13 cellular contexts compared by ENCODE assay signal in genomic region chr7:151592868-151593486, GRCh38.
DNase-seq lines count a peak whose midpoint lies in the region; ATAC-seq and TF ChIP-seq lines count a peak whose summit lies in the region.
"Had no signal": no experiment of that assay in that cellular context is flagged by ENCODE, and none has a peak within 500 bp of the region (broad histone marks: within the 10 kb centered on the region; RNA-seq: fewer than 3 reads in every experiment).

No MANE protein-coding gene starts in this region.

- no peaks in the 10 kb centered on the region for H3K27me3 ChIP-seq in IMR-90 (ENCODE audit: control insufficient read depth, insufficient read depth, low read length)

- H3K18ac ChIP-seq in IMR-90 (ENCODE audit: low read depth, low read length), result peak overlapping the region; percentile 68

- H4K91ac ChIP-seq in IMR-90 (ENCODE audit: insufficient read depth, low read depth, low read length), result peak overlapping the region; percentile 22; the same call in 1 of the 2 replicates

- H3K4me3 Mint-ChIP-seq in activated T-cell treated with anti-CD3 and anti-CD28 coated beads, Interleukin-2, amount 50 U/mL, for 4 hours, result no peak overlapping the region
- H3K4me3 Mint-ChIP-seq: CD8-positive, alpha-beta T cell had no signal

- H4K20me1 ChIP-seq in IMR-90 (ENCODE audit: insufficient read depth, low read length), result no peaks in the 10 kb centered on the region

- no peaks in the 10 kb centered on the region for H3K27me3 Mint-ChIP-seq in activated T-cell treated with anti-CD3 and anti-CD28 coated beads, Interleukin-2, amount 50 U/mL, for 4 hours (ENCODE audit: low read depth)

- H3K36me3 Mint-ChIP-seq in activated T-cell treated with anti-CD3 and anti-CD28 coated beads, Interleukin-2, amount 50 U/mL, for 4 hours (ENCODE audit: insufficient read depth), result peaks cover 11% of the 10 kb centered on the region

- H3K4me2 ChIP-seq in IMR-90 (ENCODE audit: low read depth, low read length), result no peak overlapping the region; the same call in 1 of the 2 replicates

- POLR2A ChIA-PET in IMR-90 (lab: Charles Lee; ENCODE audit: unreplicated experiment), result no interaction called here

- H2BK5ac ChIP-seq in IMR-90 (ENCODE audit: low read depth, low read length, poor library complexity, severe bottlenecking), result peak overlapping the region; percentile 70

- TF ChIP-seq CTCF in IMR-90 (conservative IDR thresholded peaks at IDR 0.05; ENCODE audit: low read depth, low read length), result no peak
- no peak for TF ChIP-seq CTCF in coronary artery (IDR thresholded peaks at IDR 0.05)
- TF ChIP-seq CTCF in GM20000 (IDR thresholded peaks at IDR 0.05; ENCODE audit: extremely low read depth, missing control alignments), result no peak

- H3K9me3 ChIP-seq in IMR-90 (ENCODE audit: control insufficient read depth, insufficient read depth, low read length), result no peaks in the 10 kb centered on the region

- H3K79me1 ChIP-seq in IMR-90 (ENCODE audit: low read depth in 1 of 2, low read length in 2 of 2), result peaks cover 10 to 48% of the 10 kb centered on the region in 2 experiments; a peak in 3 of 4 replicates

- H3K4ac ChIP-seq in IMR-90 (ENCODE audit: low read depth, low read length), result peak overlapping the region; percentile 5; the same call in 1 of the 2 replicates

- peak overlapping the region; percentile 55 for H3K27ac ChIP-seq in IMR-90 (ENCODE audit: insufficient read depth, low read length)
- H3K27ac ChIP-seq in coronary artery, result peak overlapping the region in 1 of 2 donors; percentile 16

- WGBS in IMR-90 (ENCODE audit: extremely low coverage in 2 of 2, insufficient read length in 1 of 2), 2 experiments, result 77% methylated on average over 9 of the region's 12 CpGs; no CpG with 5 or more reads in 1 of the 2 experiments

- peak; percentile 85 for DNase-seq in AG08396 (ENCODE audit: low spot score)
- DNase-seq in IMR-90, result peak; percentile 96
- peak; percentile 58 for DNase-seq in coronary artery (ENCODE audit: low spot score)
- peak; percentile 26 to 96 for DNase-seq in lung microvascular endothelial cell (ENCODE audit: low read depth in 2 of 2)
- no peak for DNase-seq in NOMO-1 (lab: John Stamatoyannopoulos, UW; ENCODE audit: unreplicated experiment in 2 of 2)
- no peak for DNase-seq in activated T-cell treated with anti-CD3 and anti-CD28 coated beads, Interleukin-2, amount 50 U/mL, for 4 hours
- no peak for DNase-seq in GM20000 (ENCODE audit: low spot score)
- DNase-seq: CD8-positive, alpha-beta T cell; central memory CD4-positive, alpha-beta T cell; NCI-H1694 treated with DMSO at 0.1 percent for 48 hours; OCI-M1; stimulated activated CD4-positive, alpha-beta T cell treated with anti-CD3 and anti-CD28 coated beads, Interleukin-12 subunit alpha, Interleukin-12 subunit beta, amount 100 ng/mL, for 4 hours had no signal

- no peak overlapping the region for H3K14ac ChIP-seq in IMR-90 (replicated peaks; ENCODE audit: low read depth, low read length)

- no peak overlapping the region for H2AFZ ChIP-seq in IMR-90 (replicated peaks; ENCODE audit: low read length, poor library complexity)

- no peak overlapping the region for H3K4me3 ChIP-seq in IMR-90 (ENCODE audit: insufficient read depth, low read depth, low read length)
- no peak overlapping the region for H3K4me3 ChIP-seq in coronary artery

- ATAC-seq in IMR-90 (ENCODE audit: low read depth) (peak; percentile 92), GM19463 (IDR thresholded peaks at IDR 0.05; ENCODE audit: unreplicated experiment) (no peak)
- no peak for ATAC-seq in activated T-cell treated with anti-CD3 and anti-CD28 coated beads, Interleukin-2, amount 50 U/mL, for 4 hours
- ATAC-seq: CD8-positive, alpha-beta T cell had no signal

- H3K56ac ChIP-seq in IMR-90 (ENCODE audit: extremely low read depth, insufficient read depth, low read length), result no peak overlapping the region

- H3K23ac ChIP-seq in IMR-90 (ENCODE audit: low read depth, low read length), result no peak overlapping the region

- dilution Hi-C loops in IMR-90 (cut with HindIII; ENCODE audit: low sequenced_read_pairs, unreplicated experiment), result no loop called here

- peak overlapping the region; percentile 7 to 14; a peak in 1 of 4 replicates for H4K8ac ChIP-seq in IMR-90 (ENCODE audit: low read depth in 2 of 2, low read length in 2 of 2)

- 0 out of 2 replicates have a peak overlapping the region, but pooled peaks have one; percentile 93 for H2BK20ac ChIP-seq in IMR-90 (ENCODE audit: low read depth, low read length)

- CTCF ChIA-PET in IMR-90 (lab: Yijun Ruan, JAX), result interaction anchor here (0.5 kb wide), 1 partner anchor 87 kb away, joined by 3 read pairs; no protein-coding TSS in a partner anchor

- H2BK15ac ChIP-seq in IMR-90 (ENCODE audit: low read depth, low read length), result 0 out of 3 replicates have a peak overlapping the region, but pooled peaks have one; percentile 45

- H2AK5ac ChIP-seq in IMR-90 (ENCODE audit: low read depth, low read length), result no peak overlapping the region

- H3K4me1 Mint-ChIP-seq in activated T-cell treated with anti-CD3 and anti-CD28 coated beads, Interleukin-2, amount 50 U/mL, for 4 hours (ENCODE audit: low read depth), result peaks cover 13% of the 10 kb centered on the region

- no peak for TF ChIP-seq POLR2A in IMR-90 (IDR thresholded peaks at IDR 0.05; ENCODE audit: low read depth, low read length)

- peak overlapping the region; percentile 4 for H4K5ac ChIP-seq in IMR-90 (ENCODE audit: low read depth, low read length)

- intact Hi-C loops in IMR-90 (cut with micrococcal nuclease), result no loop called here

- H3K36me3 ChIP-seq in IMR-90 (ENCODE audit: control insufficient read depth, insufficient read depth, low read length), result 0 out of 2 replicates have a peak, but pooled peaks cover 1% of the 10 kb centered on the region

- no peaks in the 10 kb centered on the region for H3K9me3 Mint-ChIP-seq in activated T-cell treated with anti-CD3 and anti-CD28 coated beads, Interleukin-2, amount 50 U/mL, for 4 hours
- H3K9me3 Mint-ChIP-seq: CD8-positive, alpha-beta T cell had no signal

- in situ Hi-C loops in IMR-90 (cut with MboI; ENCODE audit: low sequenced_read_pairs), result no loop called here

- no TSS peak for BruUV-seq in IMR-90 (replicated peaks; lab: Mats Ljungman, UMichigan)

- no peak overlapping the region for H3K9ac ChIP-seq in IMR-90 (ENCODE audit: low read depth, low read length)

- H2AK9ac ChIP-seq in IMR-90 (replicated peaks; ENCODE audit: low read depth, low read length, poor library complexity), result no peak overlapping the region

- peak overlapping the region; percentile 96 for H2BK120ac ChIP-seq in IMR-90 (ENCODE audit: low read depth, low read length)

- H3K4me1 ChIP-seq in IMR-90 (ENCODE audit: control insufficient read depth, insufficient read depth, low read length), result peaks cover 8% of the 10 kb centered on the region

- H3K9me1 ChIP-seq in IMR-90 (ENCODE audit: insufficient read depth, low read length), result peaks cover 8% of the 10 kb centered on the region

- TF ChIP-seq RAD21 in IMR-90 (IDR thresholded peaks at IDR 0.05; ENCODE audit: low read length), result no peak; the same call in 1 of the 2 replicates

TF ChIP-seq in IMR-90, 13 proteins besides CTCF, POLR2A, EP300 and RAD21:
- TF ChIP-seq NFE2L2 (IDR thresholded peaks at IDR 0.05; ENCODE audit: low read depth, low read length), result 0 out of 2 replicates have a peak, but pooled peaks have one; percentile 34
- peak; percentile 22; the same call in 1 of the 2 replicates for TF ChIP-seq BHLHE40 (IDR thresholded peaks at IDR 0.05; ENCODE audit: low read depth, low read length)
- peak; percentile 29 for TF ChIP-seq RCOR1 (IDR thresholded peaks at IDR 0.05; ENCODE audit: insufficient replicate concordance, low read length)
- no peak for TF ChIP-seq USF2 (IDR thresholded peaks at IDR 0.05; ENCODE audit: low read depth, low read length)
- TF ChIP-seq MAFK (IDR thresholded peaks at IDR 0.05; ENCODE audit: low read depth, low read length), result no peak
- no peak for TF ChIP-seq SMC3 (IDR thresholded peaks at IDR 0.05; ENCODE audit: low read depth, low read length)
- peak; percentile 86 for TF ChIP-seq FOS (IDR thresholded peaks at IDR 0.05; ENCODE audit: low read depth, low read length)

Comparison
In these comparisons a context has a peak if more than half of its experiments do, and no peak if none do; other contexts are left out.
1. DNase-seq: peak in AG08396 (single experiment), IMR-90 (single experiment), coronary artery (single experiment) and lung microvascular endothelial cell (2 of 2); none in NOMO-1 (0 of 2), activated T-cell treated with anti-CD3 and anti-CD28 coated beads, Interleukin-2, amount 50 U/mL, for 4 hours (single experiment) and GM20000 (single experiment).